In the genomic region with DNA sequence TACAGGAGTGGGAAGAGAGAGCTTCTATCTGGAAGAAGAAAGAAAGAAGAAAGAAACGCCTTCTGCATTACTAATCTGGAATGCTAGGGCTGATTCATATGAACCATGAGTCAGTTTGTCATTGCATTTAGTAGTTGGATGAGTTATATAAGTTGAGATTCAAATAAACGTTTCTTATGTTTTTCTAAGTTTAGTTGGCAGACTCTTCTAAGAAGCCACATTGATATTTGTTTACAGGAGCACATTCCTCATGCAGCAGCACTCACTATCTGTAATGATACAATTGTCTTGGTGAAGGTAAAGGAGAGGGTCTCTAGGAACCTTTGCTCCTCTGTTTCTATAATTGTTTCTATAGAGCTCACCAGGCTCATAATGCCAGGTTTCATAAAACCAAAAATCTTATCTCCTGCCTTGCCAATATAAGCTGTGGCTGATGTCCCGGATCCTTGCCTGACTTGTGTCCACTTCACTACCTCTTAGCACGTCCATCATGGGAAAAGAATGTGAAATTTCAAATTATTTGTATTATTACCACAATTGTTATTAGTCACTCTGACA, we compare ENCODE assay signal across 13 cellular contexts. TPM values are rescaled to one million over a fixed set of nuclear protein-coding genes. Genes with fewer than 3 reads are reported as not detected.
DNase-seq lines count a peak whose midpoint lies in the region; ATAC-seq and TF ChIP-seq lines count a peak whose summit lies in the region.
"Had no signal": no experiment of that assay in that cellular context is flagged by ENCODE, and none has a peak within 500 bp of the region (broad histone marks: within the 10 kb centered on the region; RNA-seq: fewer than 3 reads in every experiment).

No MANE protein-coding gene starts in this region.

- H3K27me3 Mint-ChIP-seq in activated T-cell treated with anti-CD3 and anti-CD28 coated beads, Interleukin-2, amount 50 U/mL, for 72 hours (ENCODE audit: low read depth) = peaks cover 13% of the 10 kb centered on the region
- H3K27me3 Mint-ChIP-seq in activated CD4-positive, alpha-beta memory T cell treated with anti-CD3 and anti-CD28 coated beads for 36 hours = peaks cover 8% of the 10 kb centered on the region
- H3K27me3 Mint-ChIP-seq: activated B cell treated with CpG ODN at 0.5 μM for 24 hours had no signal

- DNase-seq in activated T-cell treated with anti-CD3 and anti-CD28 coated beads, Interleukin-2, amount 50 U/mL, for 72 hours = no peak
- DNase-seq in activated T-cell treated with anti-CD3 and anti-CD28 coated beads for 4 hours (no peak), foreskin fibroblast (peak; percentile 85 to 88), suprapubic skin (ENCODE audit: low spot score in 2 of 2) (no peak), stomach (no peak)
- no peak for DNase-seq in activated CD4-positive, alpha-beta memory T cell treated with anti-CD3 and anti-CD28 coated beads for 36 hours
- DNase-seq: activated B cell treated with CpG ODN at 0.5 μM for 24 hours; left ventricle myocardium inferior; stimulated activated CD4-positive, alpha-beta T cell treated with anti-CD3 and anti-CD28 coated beads, Interleukin-12 subunit alpha, Interleukin-12 subunit beta, amount 100 ng/mL, for 4 hours; tibial artery had no signal

- CTCF ChIA-PET in activated CD4-positive, alpha-beta memory T cell treated with anti-CD3 and anti-CD28 coated beads for 36 hours (lab: Charles Lee) = interaction anchor here (0.6 to 3.1 kb wide), 12 partner anchors 9 to 181 kb away, joined by 3 to 19 read pairs (median 4); partner anchors contain the start of gene HOPX

- H3K4me3 Mint-ChIP-seq in activated T-cell treated with anti-CD3 and anti-CD28 coated beads, Interleukin-2, amount 50 U/mL, for 72 hours = peak overlapping the region; percentile 57 to 89
- H3K4me3 Mint-ChIP-seq in activated CD4-positive, alpha-beta memory T cell treated with anti-CD3 and anti-CD28 coated beads for 36 hours = no peak overlapping the region
- H3K4me3 Mint-ChIP-seq: activated B cell treated with CpG ODN at 0.5 μM for 24 hours had no signal

- intact Hi-C loops in activated CD4-positive, alpha-beta memory T cell treated with anti-CD3 and anti-CD28 coated beads for 36 hours (cut with micrococcal nuclease) = loop anchor here (1.0 to 2.0 kb wide), 3 partner anchors 9 to 82 kb away; no protein-coding TSS in a partner anchor
- intact Hi-C loops in stomach (cut with DNase I; ENCODE audit: low total_unique reads) = no loop called here

- H3K4me1 ChIP-seq in suprapubic skin = peaks cover 17% of the 10 kb centered on the region
- H3K4me1 ChIP-seq in stomach = no peaks in the 10 kb centered on the region
- H3K4me1 ChIP-seq: left ventricle myocardium inferior, tibial artery had no signal

- POLR2A ChIA-PET in activated CD4-positive, alpha-beta memory T cell treated with anti-CD3 and anti-CD28 coated beads for 36 hours (lab: Charles Lee) = interaction anchor here (1.3 to 4.3 kb wide), 5 partner anchors 11 to 206 kb away, joined by 3 to 64 read pairs (median 5); partner anchors contain the start of genes HOPX, PAICS and PPAT

- H3K27ac Mint-ChIP-seq in activated T-cell treated with anti-CD3 and anti-CD28 coated beads, Interleukin-2, amount 50 U/mL, for 72 hours = peak overlapping the region; percentile 96
- H3K27ac Mint-ChIP-seq in activated CD4-positive, alpha-beta memory T cell treated with anti-CD3 and anti-CD28 coated beads for 36 hours = peak overlapping the region; percentile 80
- H3K27ac Mint-ChIP-seq: activated B cell treated with CpG ODN at 0.5 μM for 24 hours had no signal

- 31% methylated on average over 4 of the region's 4 CpGs for WGBS in suprapubic skin
- 40 to 54% (median 48%) methylated on average over 4 of the region's 4 CpGs for WGBS in stomach, 5 donors

- peak overlapping the region; percentile 40 for H3K27ac ChIP-seq in suprapubic skin
- H3K27ac ChIP-seq in stomach = no peak overlapping the region
- H3K27ac ChIP-seq: C4-2B, left ventricle myocardium inferior, tibial artery had no signal

- TF ChIP-seq EP300 in suprapubic skin (IDR thresholded peaks at IDR 0.05) = no peak
- no peak for TF ChIP-seq EP300 in stomach (IDR thresholded peaks at IDR 0.05)

- H3K9me3 ChIP-seq in suprapubic skin (peaks cover 5% of the 10 kb centered on the region), stomach (peaks cover 0 to 8% (median 0%) of the 10 kb centered on the region in 4 donors)

- peaks cover 5 to 7% of the 10 kb centered on the region in 2 donors for H3K36me3 Mint-ChIP-seq in activated T-cell treated with anti-CD3 and anti-CD28 coated beads, Interleukin-2, amount 50 U/mL, for 72 hours (ENCODE audit: insufficient read depth in 2 of 2)
- peaks cover 7% of the 10 kb centered on the region for H3K36me3 Mint-ChIP-seq in activated CD4-positive, alpha-beta memory T cell treated with anti-CD3 and anti-CD28 coated beads for 36 hours

- peak; percentile 79 to 82 for ATAC-seq in activated T-cell treated with anti-CD3 and anti-CD28 coated beads, Interleukin-2, amount 50 U/mL, for 72 hours (replicated peaks in 1 of 2)
- ATAC-seq in GM21367 (IDR thresholded peaks at IDR 0.05; ENCODE audit: unreplicated experiment) (no peak), HG03442 (IDR thresholded peaks at IDR 0.05; ENCODE audit: unreplicated experiment) (no peak)

- TF ChIP-seq POLR2A in suprapubic skin (IDR thresholded peaks at IDR 0.05) (no peak), stomach (IDR thresholded peaks at IDR 0.05) (no peak)

- TF ChIP-seq CTCF in foreskin fibroblast (IDR thresholded peaks at IDR 0.05; ENCODE audit: low read depth, low read length) (peak; percentile 11), suprapubic skin (IDR thresholded peaks at IDR 0.05) (peak in 1 of 2 donors; percentile 39), stomach (IDR thresholded peaks at IDR 0.05) (no peak)

- peaks cover 5 to 6% of the 10 kb centered on the region in 2 donors for H3K9me3 Mint-ChIP-seq in activated T-cell treated with anti-CD3 and anti-CD28 coated beads, Interleukin-2, amount 50 U/mL, for 72 hours
- peaks cover 8% of the 10 kb centered on the region for H3K9me3 Mint-ChIP-seq in activated CD4-positive, alpha-beta memory T cell treated with anti-CD3 and anti-CD28 coated beads for 36 hours

- H3K27me3 ChIP-seq in suprapubic skin (no peaks in the 10 kb centered on the region), stomach (no peaks in the 10 kb centered on the region)
- H3K27me3 ChIP-seq: tibial artery had no signal

- peaks cover 58% of the 10 kb centered on the region for H3K4me1 Mint-ChIP-seq in activated T-cell treated with anti-CD3 and anti-CD28 coated beads, Interleukin-2, amount 50 U/mL, for 72 hours (ENCODE audit: low read depth)
- peaks cover 32% of the 10 kb centered on the region for H3K4me1 Mint-ChIP-seq in activated CD4-positive, alpha-beta memory T cell treated with anti-CD3 and anti-CD28 coated beads for 36 hours (ENCODE audit: low read depth)
- H3K4me1 Mint-ChIP-seq: activated B cell treated with CpG ODN at 0.5 μM for 24 hours had no signal

- H3K36me3 ChIP-seq in suprapubic skin (no peaks in the 10 kb centered on the region), stomach (no peaks in the 10 kb centered on the region)
- H3K36me3 ChIP-seq: left ventricle myocardium inferior, tibial artery had no signal

- H3K4me3 ChIP-seq in foreskin fibroblast (ENCODE audit: low read depth in 1 of 2, low read length in 2 of 2) (no peak overlapping the region), suprapubic skin (no peak overlapping the region), stomach (no peak overlapping the region)
- H3K4me3 ChIP-seq: left ventricle myocardium inferior, tibial artery had no signal

RNA-seq across cellular contexts. Expression of gene HOPX, which starts 39.5 kb away (rescaled TPM):
- total RNA-seq in activated T-cell treated with anti-CD3 and anti-CD28 coated beads, Interleukin-2, amount 50 U/mL, for 72 hours = 10 to 100 TPM; 71.1 to 93.2 TPM
- total RNA-seq in activated CD4-positive, alpha-beta memory T cell treated with anti-CD3 and anti-CD28 coated beads for 36 hours = 100 to 1,000 TPM; 124 to 126 TPM
- total RNA-seq in suprapubic skin (1,000 to 10,000 TPM in 3 of 4 donors, 100 to 1,000 TPM in 1; 405 to 1,883 (median 1,516) TPM), stomach (10 to 100 TPM in 3 of 5 donors, 1 to 10 TPM in 1, not detected in 1; 1.2 to 48.2 (median 18.5) TPM)
- polyA plus RNA-seq in stomach = 10 to 100 TPM; 60.2 to 79.1 (median 65.8) TPM

Comparison
In these comparisons a context has a peak if more than half of its experiments do, and no peak if none do; other contexts are left out.
1. ATAC-seq: peak in activated T-cell treated with anti-CD3 and anti-CD28 coated beads, Interleukin-2, amount 50 U/mL, for 72 hours (2 of 2); none in GM21367 (single experiment) and HG03442 (single experiment).
2. DNase-seq: peak in foreskin fibroblast (2 of 2); none in activated T-cell treated with anti-CD3 and anti-CD28 coated beads, Interleukin-2, amount 50 U/mL, for 72 hours (0 of 2), activated T-cell treated with anti-CD3 and anti-CD28 coated beads for 4 hours (single experiment), activated CD4-positive, alpha-beta memory T cell treated with anti-CD3 and anti-CD28 coated beads for 36 hours (single experiment), suprapubic skin (0 of 2) and stomach (single experiment).